24 cellular contexts compared by ENCODE assay signal in the genomic region with DNA sequence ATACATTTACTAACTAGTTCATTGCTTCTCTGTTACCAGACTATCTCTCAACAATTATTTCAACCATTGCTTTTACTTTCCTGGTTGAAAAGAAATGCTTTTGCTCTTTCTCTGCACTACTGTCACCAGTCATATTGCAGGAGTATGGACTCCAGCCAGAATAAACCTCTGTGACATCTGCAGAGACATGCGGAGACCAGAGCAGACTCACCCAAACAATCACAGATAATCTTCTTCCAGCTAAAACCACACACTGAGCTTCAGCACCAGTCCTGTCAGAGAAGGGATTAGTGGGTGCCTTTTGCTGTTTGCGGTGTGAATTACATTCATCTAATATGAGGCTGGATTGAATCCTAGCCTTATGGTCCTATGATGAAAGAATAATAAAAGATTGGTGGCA.
DNase-seq lines count a peak whose midpoint lies in the region; ATAC-seq, FAIRE-seq and TF ChIP-seq lines count a peak whose summit lies in the region.
"Had no signal": no experiment of that assay in that cellular context is flagged by ENCODE, and none has a peak within 500 bp of the region (broad histone marks: within the 10 kb centered on the region; RNA-seq: fewer than 3 reads in every experiment).

No MANE protein-coding gene starts in this region.

- H3K9me2 ChIP-seq in OCI-LY1 (ENCODE audit: low read depth, low read length), result no peaks in the 10 kb centered on the region

- H3K79me2 ChIP-seq in OCI-LY1 (ENCODE audit: insufficient read depth, low read length), result no peaks in the 10 kb centered on the region

- TF ChIP-seq CTCF in OCI-LY1 (IDR thresholded peaks at IDR 0.05; ENCODE audit: low read length) (no peak), choroid plexus epithelial cell (conservative IDR thresholded peaks at IDR 0.05; ENCODE audit: low read depth, low read length) (no peak), pancreas (IDR thresholded peaks at IDR 0.05) (no peak)

- no peaks in the 10 kb centered on the region for H3F3A ChIP-seq in OCI-LY1 (ENCODE audit: insufficient read depth, low read length)

- ATAC-seq in pancreas (no peak), HG03196 (IDR thresholded peaks at IDR 0.05; ENCODE audit: unreplicated experiment) (no peak), aorta (ENCODE audit: low FRiP score) (no peak)
- ATAC-seq: upper lobe of right lung had no signal

- H3K9ac ChIP-seq in OCI-LY1 (ENCODE audit: low read length), result peak overlapping the region; percentile 30; the same call in 1 of the 2 replicates
- H3K9ac ChIP-seq: BLaER1 treated with 17β-estradiol and CSF1 and Interleukin-3, amounts not matched to agents 10 nM and 100 nM had no signal

- H4K20me1 ChIP-seq in OCI-LY1 (ENCODE audit: insufficient read depth, low read length), result no peaks in the 10 kb centered on the region
- H4K20me1 ChIP-seq: BLaER1 treated with 17β-estradiol and CSF1 and Interleukin-3, amounts not matched to agents 10 nM and 100 nM had no signal

- H2AFZ ChIP-seq in OCI-LY1 (ENCODE audit: low read length), result peak overlapping the region; percentile 48

- H3K36me3 ChIP-seq in OCI-LY1 (ENCODE audit: insufficient read depth, low read length) (no peaks in the 10 kb centered on the region; the same call in 1 of the 2 replicates), pancreas (no peaks in the 10 kb centered on the region), aorta (ENCODE audit: control insufficient read depth in 1 of 2, insufficient read depth in 2 of 2, low read length in 1 of 2) (no peaks in the 10 kb centered on the region)
- H3K36me3 ChIP-seq: BLaER1 treated with 17β-estradiol and CSF1 and Interleukin-3, amounts not matched to agents 10 nM and 100 nM; esophagus muscularis mucosa; HAP-1; upper lobe of right lung had no signal

- peak; percentile 75 for DNase-seq in D341Med (ENCODE audit: low spot score)
- peak; percentile 6 for DNase-seq in NCI-H2029 (lab: John Stamatoyannopoulos, UW)
- peak; percentile 30 for DNase-seq in choroid plexus epithelial cell (ENCODE audit: low read depth)
- DNase-seq in pancreas, result no peak
- DNase-seq in NK-92 treated with Interleukin-12 subunit alpha and Interleukin-12 subunit beta, amount 100 ng/mL, for 24 hours (lab: John Stamatoyannopoulos, UW), result no peak
- no peak for DNase-seq in aorta
- DNase-seq: activated CD8-positive, alpha-beta memory T cell treated with anti-CD3 and anti-CD28 coated beads, Interleukin-2, amount 50 U/mL, for 48 hours; activated naive CD8-positive, alpha-beta T cell treated with anti-CD3 and anti-CD28 coated beads for 36 hours; hypothalamus; MM.1S; NCI-H187; NCI-H774; nephron progenitor cell; posterior cingulate gyrus; stimulated activated CD8-positive, alpha-beta memory T cell treated with anti-CD3 and anti-CD28 coated beads, Interleukin-4, amount 100 ng/mL, for 48 hours; T-helper 2 cell; upper lobe of right lung had no signal

- peak overlapping the region; percentile 77 for H3K27ac ChIP-seq in OCI-LY1 (ENCODE audit: low read depth, low read length, poor library complexity, severe bottlenecking)
- H3K27ac ChIP-seq in pancreas, result no peak overlapping the region
- H3K27ac ChIP-seq in aorta (ENCODE audit: low read depth in 1 of 2, low read length in 2 of 2), result no peak overlapping the region
- H3K27ac ChIP-seq: BLaER1 treated with 17β-estradiol and CSF1 and Interleukin-3, amounts not matched to agents 10 nM and 100 nM; esophagus muscularis mucosa; upper lobe of right lung had no signal

- WGBS in pancreas, 2 donors, result 59 to 68% methylated on average over 2 of the region's 2 CpGs
- 11 to 27% methylated on average over 2 of the region's 2 CpGs for WGBS in aorta, 2 donors

- peak overlapping the region; percentile 23 for H3K4me2 ChIP-seq in OCI-LY1 (ENCODE audit: low read length)
- H3K4me2 ChIP-seq: BLaER1 treated with 17β-estradiol and CSF1 and Interleukin-3, amounts not matched to agents 10 nM and 100 nM had no signal

- no peak for FAIRE-seq in pancreas (lab: Jason Lieb, UNC)
- FAIRE-seq: frontal cortex, islet of Langerhans had no signal

- intact Hi-C loops in pancreas (cut with DNase I) (no loop called here), aorta (cut with DNase I) (no loop called here)

- H3K4me3 ChIP-seq in OCI-LY1 (ENCODE audit: low read depth, low read length, poor library complexity, severe bottlenecking) (peak overlapping the region; percentile 3), choroid plexus epithelial cell (ENCODE audit: low read depth, low read length) (no peak overlapping the region), pancreas (no peak overlapping the region), aorta (ENCODE audit: low read length in 2 of 2) (no peak overlapping the region)
- H3K4me3 ChIP-seq: BLaER1 treated with 17β-estradiol and CSF1 and Interleukin-3, amounts not matched to agents 10 nM and 100 nM; esophagus muscularis mucosa; HAP-1; upper lobe of right lung had no signal

- peaks cover 7% of the 10 kb centered on the region for H3K9me3 ChIP-seq in OCI-LY1 (ENCODE audit: low read length)
- H3K9me3 ChIP-seq in pancreas, result no peaks in the 10 kb centered on the region
- H3K9me3 ChIP-seq in aorta (ENCODE audit: control insufficient read depth, low read length), result no peaks in the 10 kb centered on the region
- H3K9me3 ChIP-seq: BLaER1 treated with 17β-estradiol and CSF1 and Interleukin-3, amounts not matched to agents 10 nM and 100 nM; esophagus muscularis mucosa; HAP-1 had no signal

- no peaks in the 10 kb centered on the region for H3K27me3 ChIP-seq in OCI-LY1 (ENCODE audit: insufficient read depth, low read length)
- no peaks in the 10 kb centered on the region for H3K27me3 ChIP-seq in pancreas
- H3K27me3 ChIP-seq in aorta (ENCODE audit: control insufficient read depth in 1 of 2, insufficient read depth in 2 of 2, low read length in 1 of 2), result no peaks in the 10 kb centered on the region
- H3K27me3 ChIP-seq: BLaER1 treated with 17β-estradiol and CSF1 and Interleukin-3, amounts not matched to agents 10 nM and 100 nM; esophagus muscularis mucosa; upper lobe of right lung had no signal

- H3K4me1 ChIP-seq in OCI-LY1 (ENCODE audit: insufficient read depth, low read length, severe bottlenecking), result peaks cover 50% of the 10 kb centered on the region
- H3K4me1 ChIP-seq in pancreas, result no peaks in the 10 kb centered on the region
- H3K4me1 ChIP-seq in aorta (ENCODE audit: control insufficient read depth in 1 of 2, insufficient read depth in 2 of 2, low read length in 2 of 2), result no peaks in the 10 kb centered on the region
- H3K4me1 ChIP-seq: BLaER1 treated with 17β-estradiol and CSF1 and Interleukin-3, amounts not matched to agents 10 nM and 100 nM; esophagus muscularis mucosa; HAP-1; upper lobe of right lung had no signal

Comparison
In these comparisons a context has a peak if more than half of its experiments do, and no peak if none do; other contexts are left out.
1. DNase-seq: peak in D341Med (single experiment), NCI-H2029 (single experiment) and choroid plexus epithelial cell (single experiment); none in pancreas (0 of 6), NK-92 treated with Interleukin-12 subunit alpha and Interleukin-12 subunit beta, amount 100 ng/mL, for 24 hours (single experiment) and aorta (0 of 2).